8 cellular contexts compared by ENCODE assay signal in the genomic region with DNA sequence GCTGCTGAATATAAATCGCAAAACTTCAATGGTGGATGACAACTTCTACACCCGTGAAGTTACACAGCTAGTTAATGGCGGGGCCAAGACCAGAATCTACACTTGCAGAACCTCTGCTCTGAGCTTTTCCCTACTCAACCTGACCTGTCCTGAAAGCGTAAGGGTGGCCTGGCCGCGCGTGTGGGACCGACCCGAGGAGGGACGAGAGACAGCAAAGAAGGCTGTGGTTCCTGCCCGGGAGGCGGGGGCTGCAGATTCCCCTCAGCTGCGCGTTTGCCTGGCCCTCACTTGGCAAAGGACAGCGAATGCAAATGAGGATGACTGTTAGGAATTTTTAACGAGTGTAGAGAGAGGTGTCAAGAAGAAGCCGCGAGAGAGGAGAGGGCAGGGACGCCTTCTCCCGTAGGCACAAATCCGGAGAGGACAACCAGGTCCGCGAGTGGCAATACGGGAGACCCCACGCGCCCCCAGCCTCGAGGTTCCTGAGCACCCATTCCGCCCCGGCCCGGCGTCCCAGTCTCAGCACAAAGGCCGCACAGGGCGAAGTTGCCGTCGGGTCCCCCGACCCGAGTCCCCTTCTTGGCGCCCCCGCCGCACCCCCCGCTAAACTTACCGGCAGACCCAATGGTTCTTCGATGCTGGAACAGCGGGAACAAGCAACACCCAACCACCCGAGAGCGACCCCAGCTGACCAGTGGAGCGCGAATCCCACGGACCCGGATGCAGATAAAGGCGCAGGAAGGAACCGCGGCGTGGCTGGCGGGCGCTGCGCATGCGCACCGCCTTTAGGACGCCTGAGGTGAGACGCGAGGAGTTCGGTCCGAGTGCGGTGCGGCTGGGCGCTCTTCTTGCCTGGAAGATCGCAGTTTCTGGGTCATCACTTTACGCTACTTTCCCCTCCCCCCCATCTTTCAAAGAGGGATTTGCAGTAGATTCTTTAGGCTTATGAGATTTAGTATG. TPM values are rescaled to one million over a fixed set of nuclear protein-coding genes. Genes with fewer than 3 reads are reported as not detected.
DNase-seq lines count a peak whose midpoint lies in the region; ATAC-seq and TF ChIP-seq lines count a peak whose summit lies in the region.

A gene (minus strand): TSS at position 696 of the 960 bp plus-strand sequence. CDS start 4,349 bp downstream, outside the sequence.

- peaks cover 4% of the 10 kb centered on the region for H3K4me1 ChIP-seq in ovary (ENCODE audit: insufficient read depth)
- H3K4me1 ChIP-seq in thyroid gland: peaks cover 4 to 12% of the 10 kb centered on the region in 2 donors

- no peak for TF ChIP-seq EP300 in ovary (IDR thresholded peaks at IDR 0.05)

- no peaks in the 10 kb centered on the region for H3K27me3 Mint-ChIP-seq in activated naive CD8-positive, alpha-beta T cell treated with anti-CD3 and anti-CD28 coated beads for 36 hours

- H3K27ac ChIP-seq in ovary (peak within 1 kb of the TSS; percentile 38 to 79), thyroid gland (peak within 1 kb of the TSS; percentile 31 to 80 (median 72))

- peak within 1 kb of the TSS; percentile 89 for H3K27ac Mint-ChIP-seq in activated naive CD8-positive, alpha-beta T cell treated with anti-CD3 and anti-CD28 coated beads for 36 hours

- peaks cover 4% of the 10 kb centered on the region for H3K36me3 Mint-ChIP-seq in activated naive CD8-positive, alpha-beta T cell treated with anti-CD3 and anti-CD28 coated beads for 36 hours

- H3K27me3 ChIP-seq in ovary: no peaks in the 10 kb centered on the region
- no peaks in the 10 kb centered on the region for H3K27me3 ChIP-seq in thyroid gland

- H3K4me1 Mint-ChIP-seq in activated naive CD8-positive, alpha-beta T cell treated with anti-CD3 and anti-CD28 coated beads for 36 hours: peaks cover 30% of the 10 kb centered on the region

- peak within 1 kb of the TSS; percentile 80 for H3K4me3 ChIP-seq in GM08714 (ENCODE audit: low read length)
- peak within 1 kb of the TSS; percentile 77 for H3K4me3 ChIP-seq in NB4 (ENCODE audit: low read depth, low read length)
- peak within 1 kb of the TSS; percentile 74 for H3K4me3 ChIP-seq in ovary
- H3K4me3 ChIP-seq in thyroid gland (replicated peaks in 1 of 3): peak within 1 kb of the TSS; percentile 56 to 97 (median 82)

- H3K36me3 ChIP-seq in ovary (no peaks in the 10 kb centered on the region), thyroid gland (no peaks in the 10 kb centered on the region)

- TF ChIP-seq POLR2A in NB4 (IDR thresholded peaks at IDR 0.05; ENCODE audit: extremely low read depth, insufficient read length) (peak; percentile 44), ovary (IDR thresholded peaks at IDR 0.05) (peak; percentile 40), thyroid gland (IDR thresholded peaks at IDR 0.05) (peak in 1 of 2 donors; percentile 73)

- H3K4me3 Mint-ChIP-seq in activated naive CD8-positive, alpha-beta T cell treated with anti-CD3 and anti-CD28 coated beads for 36 hours: peak within 1 kb of the TSS; percentile 90

- intact Hi-C loops in Right ventricle myocardium inferior (cut with DNase I): loop anchor here (10.0 kb wide), 1 partner anchor 51 kb away; a partner anchor contains a TSS
- intact Hi-C loops in ovary (cut with DNase I): no loop called here
- intact Hi-C loops in thyroid gland (cut with DNase I): no loop called here

- DNase-seq in NB4 (ENCODE audit: low read depth) (peak; percentile 87), SKM-1 treated with dmso at 0.1 percent for 144 hours (lab: John Stamatoyannopoulos, UW; ENCODE audit: unreplicated experiment) (peak; percentile 87), Right ventricle myocardium inferior (ENCODE audit: missing footprints) (peak; percentile 95), ovary (peak; percentile 89 to 94 (median 91)), thyroid gland (peak; percentile 89)
- peak; percentile 82 for DNase-seq in activated naive CD8-positive, alpha-beta T cell treated with anti-CD3 and anti-CD28 coated beads for 36 hours

- ATAC-seq in HG02571 (IDR thresholded peaks at IDR 0.05; ENCODE audit: unreplicated experiment): peak; percentile 94
- peak; percentile 99 for ATAC-seq in Right ventricle myocardium inferior

- H3K9me3 ChIP-seq in ovary (no peaks in the 10 kb centered on the region), thyroid gland (no peaks in the 10 kb centered on the region)

- 0% methylated on average over 41 to 69 of the region's 69 CpGs for WGBS in ovary, 3 donors
- 0% methylated on average over 32 to 47 of the region's 69 CpGs for WGBS in thyroid gland, 2 donors

- no peaks in the 10 kb centered on the region for H3K9me3 Mint-ChIP-seq in activated naive CD8-positive, alpha-beta T cell treated with anti-CD3 and anti-CD28 coated beads for 36 hours

- TF ChIP-seq CTCF in NB4 (IDR thresholded peaks at IDR 0.05; ENCODE audit: low read depth, low read length) (no peak), ovary (IDR thresholded peaks at IDR 0.05) (no peak), thyroid gland (IDR thresholded peaks at IDR 0.05) (peak in 1 of 6 experiments; percentile 19)

RNA-seq across cellular contexts. Expression of the gene that starts here (rescaled TPM):
- 10 to 100 TPM; 19.0 to 21.2 TPM for total RNA-seq in activated naive CD8-positive, alpha-beta T cell treated with anti-CD3 and anti-CD28 coated beads for 36 hours
- total RNA-seq in Right ventricle myocardium inferior: 10.2 TPM
- 10 to 100 TPM; 13.1 to 30.3 (median 22.0) TPM for total RNA-seq in ovary
- 10 to 100 TPM; 17.6 to 21.4 TPM for polyA plus RNA-seq in ovary
- total RNA-seq in thyroid gland: 10 to 100 TPM; 24.3 to 32.4 (median 28.7) TPM

Comparison
In these comparisons a context has a peak if more than half of its experiments do, and no peak if none do; other contexts are left out.
1. Peak in every context shown above with its lines: DNase-seq, ATAC-seq, H3K4me3 ChIP-seq and H3K27ac ChIP-seq.